Comparison of ENCODE assay signal across 10 cellular contexts in the genomic region with DNA sequence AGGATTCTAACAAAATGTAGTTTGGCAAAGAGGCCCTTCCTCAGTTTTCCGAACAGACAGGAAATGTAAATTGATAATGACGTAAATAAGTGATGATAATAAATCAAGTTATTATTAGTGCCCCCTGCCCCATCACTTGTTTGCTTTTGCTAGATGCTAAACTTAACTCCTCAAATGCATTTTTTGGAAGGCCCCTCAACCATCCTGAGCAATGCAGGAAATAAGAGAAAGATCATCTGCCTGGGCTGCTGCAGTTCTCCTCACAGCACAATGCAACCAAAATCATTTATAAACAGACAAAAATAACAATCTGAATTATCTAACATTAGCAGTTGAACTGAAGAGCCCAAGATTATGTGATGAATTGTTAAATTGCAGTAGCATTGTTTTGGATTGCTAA.
DNase-seq lines count a peak whose midpoint lies in the region; ATAC-seq and TF ChIP-seq lines count a peak whose summit lies in the region.
"Had no signal": no experiment of that assay in that cellular context is flagged by ENCODE, and none has a peak within 500 bp of the region (broad histone marks: within the 10 kb centered on the region; RNA-seq: fewer than 3 reads in every experiment).

No MANE protein-coding gene starts in this region.

- peak overlapping the region; percentile 99 for H3K27ac Mint-ChIP-seq in activated T-cell treated with anti-CD3 and anti-CD28 coated beads, Interleukin-2, amount 50 U/mL, for 72 hours
- peak overlapping the region; percentile 72 for H3K27ac Mint-ChIP-seq in activated B cell treated with CpG ODN at 0.5 μM for 24 hours

- intact Hi-C loops in activated B cell treated with CpG ODN at 0.5 μM for 24 hours (cut with micrococcal nuclease) (loop anchor here (2.0 to 5.0 kb wide), 2 partner anchors 63 to 172 kb away; a partner anchor contains a TSS), aorta (cut with DNase I) (no loop called here)

- H3K4me1 ChIP-seq in hepatocyte (ENCODE audit: insufficient read depth), result no peaks in the 10 kb centered on the region
- peaks cover 8% of the 10 kb centered on the region for H3K4me1 ChIP-seq in suprapubic skin
- H3K4me1 ChIP-seq in BE2C, result no peaks in the 10 kb centered on the region
- no peaks in the 10 kb centered on the region for H3K4me1 ChIP-seq in aorta (ENCODE audit: control insufficient read depth in 1 of 2, insufficient read depth in 2 of 2, low read length in 2 of 2)

- no peak for ATAC-seq in activated T-cell treated with anti-CD3 and anti-CD28 coated beads, Interleukin-2, amount 50 U/mL, for 72 hours (replicated peaks in 1 of 2)
- ATAC-seq in activated B cell treated with CpG ODN at 0.5 μM for 24 hours (ENCODE audit: low read depth) (no peak), GM18520 (IDR thresholded peaks at IDR 0.05; ENCODE audit: unreplicated experiment) (no peak), aorta (ENCODE audit: low FRiP score) (no peak)
- ATAC-seq: esophagus mucosa had no signal

- WGBS in hepatocyte (ENCODE audit: low lambda C conversion rate, missing lambda C conversion rate), result 75% methylated on average over 2 of the region's 2 CpGs
- 62% methylated on average over 2 of the region's 2 CpGs for WGBS in suprapubic skin
- WGBS in aorta, 2 donors, result 81 to 84% methylated on average over 2 of the region's 2 CpGs

- peak overlapping the region; percentile 89 to 99 for H3K4me3 Mint-ChIP-seq in activated T-cell treated with anti-CD3 and anti-CD28 coated beads, Interleukin-2, amount 50 U/mL, for 72 hours
- peak overlapping the region; percentile 88 for H3K4me3 Mint-ChIP-seq in activated B cell treated with CpG ODN at 0.5 μM for 24 hours

- H2AFZ ChIP-seq in hepatocyte, result peak overlapping the region; percentile 80

- H3K9me3 ChIP-seq in hepatocyte (ENCODE audit: low read depth), result no peaks in the 10 kb centered on the region
- H3K9me3 ChIP-seq in suprapubic skin, result no peaks in the 10 kb centered on the region
- no peaks in the 10 kb centered on the region for H3K9me3 ChIP-seq in BE2C
- no peaks in the 10 kb centered on the region for H3K9me3 ChIP-seq in aorta (ENCODE audit: control insufficient read depth, low read length)

- no peak for DNase-seq in activated T-cell treated with anti-CD3 and anti-CD28 coated beads, Interleukin-2, amount 50 U/mL, for 72 hours
- no peak for DNase-seq in activated T-cell treated with anti-CD3 and anti-CD28 coated beads for 4 hours
- no peak for DNase-seq in activated B cell treated with CpG ODN at 0.5 μM for 24 hours
- no peak for DNase-seq in hepatocyte (ENCODE audit: low spot score)
- no peak for DNase-seq in suprapubic skin (ENCODE audit: low spot score in 2 of 2)
- DNase-seq in BE2C, result no peak
- no peak for DNase-seq in aorta

- H3K27me3 Mint-ChIP-seq in activated T-cell treated with anti-CD3 and anti-CD28 coated beads, Interleukin-2, amount 50 U/mL, for 72 hours (ENCODE audit: low read depth), result peaks cover 16% of the 10 kb centered on the region
- no peaks in the 10 kb centered on the region for H3K27me3 Mint-ChIP-seq in activated B cell treated with CpG ODN at 0.5 μM for 24 hours

- TF ChIP-seq CTCF in activated B cell treated with CpG ODN at 0.5 μM for 24 hours (IDR thresholded peaks at IDR 0.05) (no peak), hepatocyte (IDR thresholded peaks at IDR 0.05; ENCODE audit: poor library complexity) (no peak), suprapubic skin (IDR thresholded peaks at IDR 0.05) (no peak), BE2C (IDR thresholded peaks at IDR 0.05; ENCODE audit: low read depth, low read length) (no peak)

- TF ChIP-seq POLR2A in suprapubic skin (IDR thresholded peaks at IDR 0.05), result no peak

- peaks cover 45% of the 10 kb centered on the region for H3K4me1 Mint-ChIP-seq in activated T-cell treated with anti-CD3 and anti-CD28 coated beads, Interleukin-2, amount 50 U/mL, for 72 hours (ENCODE audit: low read depth)
- peaks cover 60% of the 10 kb centered on the region for H3K4me1 Mint-ChIP-seq in activated B cell treated with CpG ODN at 0.5 μM for 24 hours

- POLR2A ChIA-PET in activated B cell treated with CpG ODN at 0.5 μM for 24 hours (lab: Charles Lee), result interaction anchor here (0.7 to 1.1 kb wide), 3 partner anchors 62 to 110 kb away, joined by 3 to 6 read pairs (median 3); a partner anchor contains a TSS

- H3K36me3 Mint-ChIP-seq in activated T-cell treated with anti-CD3 and anti-CD28 coated beads, Interleukin-2, amount 50 U/mL, for 72 hours (ENCODE audit: insufficient read depth in 2 of 2), result peaks cover 2 to 5% of the 10 kb centered on the region in 2 donors
- H3K36me3 Mint-ChIP-seq in activated B cell treated with CpG ODN at 0.5 μM for 24 hours (ENCODE audit: low read depth), result no peaks in the 10 kb centered on the region

- no peaks in the 10 kb centered on the region for H4K20me1 ChIP-seq in hepatocyte (ENCODE audit: insufficient read depth, poor library complexity, severe bottlenecking)

- H3K27ac ChIP-seq in hepatocyte (no peak overlapping the region), suprapubic skin (no peak overlapping the region), aorta (ENCODE audit: low read depth in 1 of 2, low read length in 2 of 2) (no peak overlapping the region)

- H3K4me3 ChIP-seq in hepatocyte (no peak overlapping the region), suprapubic skin (peak overlapping the region; percentile 52), BE2C (ENCODE audit: low read depth, low read length) (no peak overlapping the region), aorta (ENCODE audit: low read length in 2 of 2) (no peak overlapping the region)
- H3K4me3 ChIP-seq: K562 had no signal

- H3K36me3 ChIP-seq in hepatocyte (replicated peaks; ENCODE audit: insufficient read depth, low read depth) (no peaks in the 10 kb centered on the region), suprapubic skin (no peaks in the 10 kb centered on the region), BE2C (no peaks in the 10 kb centered on the region), aorta (ENCODE audit: control insufficient read depth in 1 of 2, insufficient read depth in 2 of 2, low read length in 1 of 2) (no peaks in the 10 kb centered on the region)

- peak overlapping the region; percentile 74 for H3K4me2 ChIP-seq in hepatocyte

- no peak for TF ChIP-seq EP300 in suprapubic skin (IDR thresholded peaks at IDR 0.05)

- no peaks in the 10 kb centered on the region for H3K79me2 ChIP-seq in hepatocyte

- H3K27me3 ChIP-seq in hepatocyte, result no peaks in the 10 kb centered on the region
- H3K27me3 ChIP-seq in suprapubic skin, result no peaks in the 10 kb centered on the region
- H3K27me3 ChIP-seq in BE2C, result no peaks in the 10 kb centered on the region
- H3K27me3 ChIP-seq in aorta (ENCODE audit: control insufficient read depth in 1 of 2, insufficient read depth in 2 of 2, low read length in 1 of 2), result no peaks in the 10 kb centered on the region

- CTCF ChIA-PET in activated B cell treated with CpG ODN at 0.5 μM for 24 hours (lab: Charles Lee), result interaction anchor here (1.3 kb wide), 1 partner anchor 28 kb away, joined by 3 read pairs; no protein-coding TSS in a partner anchor

- no peaks in the 10 kb centered on the region for H3K9me2 ChIP-seq in hepatocyte (replicated peaks; ENCODE audit: insufficient read depth)

- H3K9me3 Mint-ChIP-seq in activated T-cell treated with anti-CD3 and anti-CD28 coated beads, Interleukin-2, amount 50 U/mL, for 72 hours, result no peaks in the 10 kb centered on the region
- no peaks in the 10 kb centered on the region for H3K9me3 Mint-ChIP-seq in activated B cell treated with CpG ODN at 0.5 μM for 24 hours
